25 cellular contexts compared by ENCODE assay signal in the genomic region with DNA sequence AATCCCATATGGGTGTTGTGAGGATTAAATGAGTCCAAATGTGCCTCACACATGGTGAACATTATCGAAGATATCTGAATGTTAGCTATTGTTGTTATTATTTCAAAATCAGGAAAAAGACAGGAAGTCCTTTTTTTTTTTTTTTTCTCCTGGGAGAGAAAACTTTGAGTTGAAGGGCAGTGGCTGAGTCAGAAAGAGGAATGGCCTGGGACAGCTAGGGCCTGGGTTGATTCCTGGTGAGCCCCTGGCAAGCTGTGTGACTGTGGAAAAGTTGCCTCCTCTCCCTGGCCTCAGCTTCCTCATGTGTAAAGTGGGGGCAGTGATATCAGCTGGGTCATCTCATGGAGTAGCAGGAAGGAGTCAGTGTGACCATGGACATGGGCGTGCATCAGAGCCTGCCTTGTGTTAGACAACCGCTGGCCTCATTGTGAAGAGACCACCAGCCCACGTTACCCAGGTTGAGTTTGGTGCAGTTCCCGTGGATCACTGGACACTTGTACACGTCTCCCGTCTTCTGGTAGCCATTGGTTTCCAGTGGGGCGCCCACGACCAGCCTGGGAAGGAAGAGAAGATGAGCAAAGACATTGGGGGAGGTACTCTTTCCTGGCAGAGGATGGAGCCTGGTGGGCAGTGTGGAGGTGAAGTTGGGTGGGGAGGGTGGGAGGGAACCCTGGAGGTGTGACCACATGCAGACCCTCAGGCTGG.
DNase-seq lines count a peak whose midpoint lies in the region; ATAC-seq and TF ChIP-seq lines count a peak whose summit lies in the region.
"Had no signal": no experiment of that assay in that cellular context is flagged by ENCODE, and none has a peak within 500 bp of the region (broad histone marks: within the 10 kb centered on the region; RNA-seq: fewer than 3 reads in every experiment).

No MANE protein-coding gene starts in this region.

- no peak for TF ChIP-seq POLR2A in spleen (IDR thresholded peaks at IDR 0.05)

- CTCF ChIA-PET in WTC11 (lab: Charles Lee): interaction anchor here (0.6 to 5.5 kb wide), 5 partner anchors 34 to 64 kb away, joined by 3 to 37 read pairs (median 3); no protein-coding TSS in a partner anchor

- no peaks in the 10 kb centered on the region for H3K27me3 ChIP-seq in ascending aorta
- no peaks in the 10 kb centered on the region for H3K27me3 ChIP-seq in right cardiac atrium (ENCODE audit: control insufficient read depth, insufficient read depth)
- H3K27me3 ChIP-seq in spleen (replicated peaks in 1 of 7): no peaks in the 10 kb centered on the region
- H3K27me3 ChIP-seq: colonic mucosa, MG63, right lobe of liver had no signal

- no peaks in the 10 kb centered on the region for H3K9me3 ChIP-seq in ascending aorta
- no peaks in the 10 kb centered on the region for H3K9me3 ChIP-seq in right cardiac atrium (ENCODE audit: control insufficient read depth, low read length)
- H3K9me3 ChIP-seq in spleen: no peaks in the 10 kb centered on the region
- H3K9me3 ChIP-seq: colonic mucosa, gastroesophageal sphincter, MG63, right lobe of liver had no signal

- peaks cover 17 to 72% of the 10 kb centered on the region in 2 donors for H3K4me1 ChIP-seq in ascending aorta
- H3K4me1 ChIP-seq in right cardiac atrium (ENCODE audit: control insufficient read depth, insufficient read depth, low read length): peaks cover 28% of the 10 kb centered on the region
- peaks cover 4 to 55% (median 37%) of the 10 kb centered on the region in 6 donors for H3K4me1 ChIP-seq in spleen
- H3K4me1 ChIP-seq: colonic mucosa, right lobe of liver had no signal

- no peak overlapping the region for H3K27ac Mint-ChIP-seq in WTC11
- H3K27ac Mint-ChIP-seq: activated T-cell treated with anti-CD3 and anti-CD28 coated beads, Interleukin-2, amount 50 U/mL, for 24 hours; T-helper 1 cell treated with Interleukin-12 subunit alpha and Interleukin-12 subunit beta and Interleukin-4 antibody, amounts not matched to agents 30 μg/mL and 1 μg/mL, for 36 hours; type B pancreatic cell had no signal

- H3K36me3 Mint-ChIP-seq in WTC11: no peaks in the 10 kb centered on the region
- H3K36me3 Mint-ChIP-seq: type B pancreatic cell had no signal

- peak in 1 of 2 donors; percentile 49 for ATAC-seq in right cardiac atrium
- ATAC-seq in WTC11: no peak
- ATAC-seq: gastroesophageal sphincter, left lobe of liver had no signal

- H3K4me3 Mint-ChIP-seq in WTC11: no peak overlapping the region
- H3K4me3 Mint-ChIP-seq: activated T-cell treated with anti-CD3 and anti-CD28 coated beads, Interleukin-2, amount 50 U/mL, for 24 hours; T-helper 1 cell treated with Interleukin-12 subunit alpha and Interleukin-12 subunit beta and Interleukin-4 antibody, amounts not matched to agents 30 μg/mL and 1 μg/mL, for 36 hours; type B pancreatic cell had no signal

- DNase-seq in ELR (ENCODE audit: low read depth) (peak; percentile 25), ascending aorta (ENCODE audit: low spot score in 2 of 2) (no peak), right cardiac atrium (peak in 2 of 3 donors; percentile 50 to 52), spleen (no peak), SHP77 (lab: John Stamatoyannopoulos, UW) (no peak), WTC11 (ENCODE audit: low spot score) (no peak), hippocampal formation (lab: John Stamatoyannopoulos, UW) (no peak), RPMI8226 (no peak)
- DNase-seq: activated CD4-positive, alpha-beta T cell treated with anti-CD3 and anti-CD28 coated beads, Interleukin-2, amount 50 U/mL, for 48 hours; activated naive CD4-positive, alpha-beta T cell treated with Interleukin-2 at 50 U/mL for 16 hours; activated T-cell treated with anti-CD3 and anti-CD28 coated beads, Interleukin-2, amount 50 U/mL, for 24 hours; colonic mucosa; DMS153; MG63; NCI-H1436 treated with DMSO at 0.1 percent for 48 hours; NCI-H69; right lobe of liver; SIG-M5; stimulated activated naive CD4-positive, alpha-beta T cell had no signal

- no peaks in the 10 kb centered on the region for H3K27me3 Mint-ChIP-seq in WTC11 (ENCODE audit: low read depth)

- H3K9me3 Mint-ChIP-seq in WTC11: no peaks in the 10 kb centered on the region
- H3K9me3 Mint-ChIP-seq: activated T-cell treated with anti-CD3 and anti-CD28 coated beads, Interleukin-2, amount 50 U/mL, for 24 hours; T-helper 1 cell treated with Interleukin-12 subunit alpha and Interleukin-12 subunit beta and Interleukin-4 antibody, amounts not matched to agents 30 μg/mL and 1 μg/mL, for 36 hours; type B pancreatic cell had no signal

- peaks cover 6% of the 10 kb centered on the region for H3K4me1 Mint-ChIP-seq in WTC11

- intact Hi-C loops in ascending aorta (cut with DNase I) (loop anchor here (5.0 kb wide), 2 partner anchors 53 to 168 kb away; no protein-coding TSS in a partner anchor), right cardiac atrium (cut with DNase I) (no loop called here), spleen (cut with DNase I; ENCODE audit: low total_unique reads) (no loop called here)

- H3K4me3 ChIP-seq in ascending aorta: no peak overlapping the region
- H3K4me3 ChIP-seq in right cardiac atrium (ENCODE audit: low read length): no peak overlapping the region
- no peak overlapping the region for H3K4me3 ChIP-seq in spleen
- H3K4me3 ChIP-seq: colonic mucosa, gastroesophageal sphincter, MG63, right lobe of liver had no signal

- WGBS in right cardiac atrium: 79% methylated on average over 9 of the region's 9 CpGs
- 68 to 87% (median 77%) methylated on average over 9 of the region's 9 CpGs for WGBS in spleen, 5 donors

- H3K27ac ChIP-seq in ascending aorta (peak overlapping the region; percentile 96), right cardiac atrium (ENCODE audit: low read length) (peak overlapping the region; percentile 13), spleen (peak overlapping the region in 7 of 8 donors; percentile 51 to 76 (median 65))
- H3K27ac ChIP-seq: C4-2B, colonic mucosa, right lobe of liver, VCaP had no signal

- peaks cover 0 to 33% of the 10 kb centered on the region in 2 donors for H3K36me3 ChIP-seq in ascending aorta
- H3K36me3 ChIP-seq in spleen: no peaks in the 10 kb centered on the region
- H3K36me3 ChIP-seq: colonic mucosa, gastroesophageal sphincter, right lobe of liver had no signal

- TF ChIP-seq CTCF in ascending aorta (IDR thresholded peaks at IDR 0.05) (no peak), spleen (IDR thresholded peaks at IDR 0.05 in 8 of 11, conservative IDR thresholded peaks at IDR 0.05 in 3 of 11) (no peak), WTC11 (IDR thresholded peaks at IDR 0.05) (no peak)

- POLR2A ChIA-PET in WTC11 (lab: Charles Lee): interaction anchor here (0.6 kb wide), 1 partner anchor 52 kb away, joined by 5 read pairs; no protein-coding TSS in a partner anchor

TF ChIP-seq in WTC11, 78 proteins besides CTCF, POLR2A, EP300 and RAD21 (continues in another document):
- TF ChIP-seq, protein P1, sequence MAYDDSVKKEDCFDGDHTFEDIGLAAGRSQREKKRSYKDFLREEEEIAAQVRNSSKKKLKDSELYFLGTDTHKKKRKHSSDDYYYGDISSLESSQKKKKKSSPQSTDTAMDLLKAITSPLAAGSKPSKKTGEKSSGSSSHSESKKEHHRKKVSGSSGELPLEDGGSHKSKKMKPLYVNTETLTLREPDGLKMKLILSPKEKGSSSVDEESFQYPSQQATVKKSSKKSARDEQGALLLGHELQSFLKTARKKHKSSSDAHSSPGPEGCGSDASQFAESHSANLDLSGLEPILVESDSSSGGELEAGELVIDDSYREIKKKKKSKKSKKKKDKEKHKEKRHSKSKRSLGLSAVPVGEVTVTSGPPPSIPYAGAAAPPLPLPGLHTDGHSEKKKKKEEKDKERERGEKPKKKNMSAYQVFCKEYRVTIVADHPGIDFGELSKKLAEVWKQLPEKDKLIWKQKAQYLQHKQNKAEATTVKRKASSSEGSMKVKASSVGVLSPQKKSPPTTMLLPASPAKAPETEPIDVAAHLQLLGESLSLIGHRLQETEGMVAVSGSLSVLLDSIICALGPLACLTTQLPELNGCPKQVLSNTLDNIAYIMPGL (CRISPR knock-in tag; IDR thresholded peaks at IDR 0.05): no peak
- TF ChIP-seq, protein P2, sequence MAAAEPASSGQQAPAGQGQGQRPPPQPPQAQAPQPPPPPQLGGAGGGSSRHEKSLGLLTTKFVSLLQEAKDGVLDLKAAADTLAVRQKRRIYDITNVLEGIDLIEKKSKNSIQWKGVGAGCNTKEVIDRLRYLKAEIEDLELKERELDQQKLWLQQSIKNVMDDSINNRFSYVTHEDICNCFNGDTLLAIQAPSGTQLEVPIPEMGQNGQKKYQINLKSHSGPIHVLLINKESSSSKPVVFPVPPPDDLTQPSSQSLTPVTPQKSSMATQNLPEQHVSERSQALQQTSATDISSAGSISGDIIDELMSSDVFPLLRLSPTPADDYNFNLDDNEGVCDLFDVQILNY (CRISPR knock-in tag; IDR thresholded peaks at IDR 0.05): no peak
- TF ChIP-seq TCF7 (CRISPR knock-in tag; IDR thresholded peaks at IDR 0.05; ENCODE audit: low read depth): no peak
- TF ChIP-seq RORB (CRISPR knock-in tag; IDR thresholded peaks at IDR 0.05): no peak
- TF ChIP-seq FOXK1 (CRISPR knock-in tag; IDR thresholded peaks at IDR 0.05): no peak
- TF ChIP-seq, protein P3, sequence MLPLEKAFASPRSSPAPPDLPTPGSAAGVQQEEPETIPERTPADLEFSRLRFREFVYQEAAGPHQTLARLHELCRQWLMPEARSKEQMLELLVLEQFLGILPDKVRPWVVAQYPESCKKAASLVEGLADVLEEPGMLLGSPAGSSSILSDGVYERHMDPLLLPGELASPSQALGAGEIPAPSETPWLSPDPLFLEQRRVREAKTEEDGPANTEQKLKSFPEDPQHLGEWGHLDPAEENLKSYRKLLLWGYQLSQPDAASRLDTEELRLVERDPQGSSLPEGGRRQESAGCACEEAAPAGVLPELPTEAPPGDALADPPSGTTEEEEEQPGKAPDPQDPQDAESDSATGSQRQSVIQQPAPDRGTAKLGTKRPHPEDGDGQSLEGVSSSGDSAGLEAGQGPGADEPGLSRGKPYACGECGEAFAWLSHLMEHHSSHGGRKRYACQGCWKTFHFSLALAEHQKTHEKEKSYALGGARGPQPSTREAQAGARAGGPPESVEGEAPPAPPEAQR (CRISPR knock-in tag; IDR thresholded peaks at IDR 0.05): no peak
- no peak for TF ChIP-seq SP1 (CRISPR knock-in tag; conservative IDR thresholded peaks at IDR 0.05)
- TF ChIP-seq, protein P4, sequence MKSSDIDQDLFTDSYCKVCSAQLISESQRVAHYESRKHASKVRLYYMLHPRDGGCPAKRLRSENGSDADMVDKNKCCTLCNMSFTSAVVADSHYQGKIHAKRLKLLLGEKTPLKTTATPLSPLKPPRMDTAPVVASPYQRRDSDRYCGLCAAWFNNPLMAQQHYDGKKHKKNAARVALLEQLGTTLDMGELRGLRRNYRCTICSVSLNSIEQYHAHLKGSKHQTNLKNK (CRISPR knock-in tag; IDR thresholded peaks at IDR 0.05): no peak
- TF ChIP-seq, protein P5, sequence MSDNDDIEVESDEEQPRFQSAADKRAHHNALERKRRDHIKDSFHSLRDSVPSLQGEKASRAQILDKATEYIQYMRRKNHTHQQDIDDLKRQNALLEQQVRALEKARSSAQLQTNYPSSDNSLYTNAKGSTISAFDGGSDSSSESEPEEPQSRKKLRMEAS (CRISPR knock-in tag; IDR thresholded peaks at IDR 0.05): no peak
- no peak for TF ChIP-seq ZNF232 (CRISPR knock-in tag; IDR thresholded peaks at IDR 0.05)

Comparison
In these comparisons a context has a peak if more than half of its experiments do, and no peak if none do; other contexts are left out.
1. DNase-seq: peak in ELR (single experiment) and right cardiac atrium (2 of 3); none in ascending aorta (0 of 2), spleen (single experiment), SHP77 (0 of 2), WTC11 (single experiment), hippocampal formation (0 of 2) and RPMI8226 (single experiment).
2. H3K27ac ChIP-seq: peak in every context shown above with its lines; median percentile 96 in ascending aorta; 65 in spleen; 13 in right cardiac atrium.